ENCODE assay signal across 1 cellular context in genomic region chr1:44786841-44787426, GRCh38.
TF ChIP-seq lines count a peak whose summit lies in the region.

No MANE protein-coding gene starts in this region.

TF ChIP-seq in HEK293T, 16 proteins besides CTCF, POLR2A, EP300 and RAD21 (continued from another document):
- TF ChIP-seq PKNOX1 (IDR thresholded peaks at IDR 0.05) (no peak), FOXK2 (IDR thresholded peaks at IDR 0.05) (no peak), SP1 (IDR thresholded peaks at IDR 0.05) (no peak), ARNT (IDR thresholded peaks at IDR 0.05) (no peak), LEF1 (IDR thresholded peaks at IDR 0.05; ENCODE audit: borderline replicate concordance) (no peak), HDGF (IDR thresholded peaks at IDR 0.05; ENCODE audit: borderline replicate concordance) (no peak), L3MBTL2 (conservative IDR thresholded peaks at IDR 0.05) (no peak)
TF ChIP-seq in HEK293T: peak in this region for 0.
